Comparison of ENCODE assay signal across 8 cellular contexts in the genomic region with DNA sequence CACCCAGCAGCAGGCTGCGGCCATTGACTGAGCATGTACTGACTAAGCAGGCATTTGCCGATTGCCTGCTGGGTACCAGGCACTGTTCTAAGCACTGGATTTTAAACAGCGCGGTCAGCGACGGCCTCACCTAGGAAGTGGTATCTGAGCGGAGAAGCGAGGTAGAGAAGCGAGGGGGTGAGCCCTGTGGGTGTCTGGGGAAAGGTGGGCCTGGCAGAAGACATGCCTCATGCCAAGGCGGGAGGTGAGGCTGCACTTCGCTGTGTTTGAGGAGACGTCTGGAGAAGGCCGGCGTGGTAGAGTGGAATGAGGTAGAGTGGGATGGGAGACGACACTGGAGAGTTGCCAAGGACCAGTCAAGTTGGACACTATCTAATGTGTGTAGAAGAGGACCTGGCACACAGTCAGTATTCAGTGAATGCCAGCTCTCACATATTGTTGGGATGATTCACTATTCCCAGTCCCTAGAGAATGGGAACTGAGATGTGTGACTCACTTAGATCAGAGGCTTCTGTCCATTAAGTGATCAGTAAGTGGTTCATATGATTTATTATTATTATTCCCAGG. TPM values are rescaled to one million over a fixed set of nuclear protein-coding genes. Genes with fewer than 3 reads are reported as not detected.
A peak's percentile ranks its signal among the peaks of the same experiment; 100 is the strongest.
DNase-seq lines count a peak whose midpoint lies in the region; ATAC-seq lines count a peak whose summit lies in the region.

No MANE protein-coding gene starts in this region.

- H3K27me3 Mint-ChIP-seq in activated CD4-positive, alpha-beta T cell treated with anti-CD3 and anti-CD28 coated beads, Interleukin-2, amount 10 ng/mL, durations not matched to agents 7 days and 5 days = no peaks in the 10 kb centered on the region

- H3K4me3 Mint-ChIP-seq in activated CD4-positive, alpha-beta T cell treated with anti-CD3 and anti-CD28 coated beads, Interleukin-2, amount 10 ng/mL, durations not matched to agents 7 days and 5 days = peak overlapping the region; percentile 78
- peak overlapping the region; percentile 80 for H3K4me3 Mint-ChIP-seq in stimulated activated effector memory CD8-positive, alpha-beta T cell treated with anti-CD3 and anti-CD28 coated beads, Interleukin-12 subunit alpha, Interleukin-12 subunit beta, amount 100 ng/mL, for 72 hours

- POLR2A ChIA-PET in activated CD4-positive, alpha-beta T cell treated with anti-CD3 and anti-CD28 coated beads, Interleukin-2, amount 10 ng/mL, durations not matched to agents 7 days and 5 days (lab: Charles Lee) = no interaction called here

- no peaks in the 10 kb centered on the region for H3K9me3 Mint-ChIP-seq in activated CD4-positive, alpha-beta T cell treated with anti-CD3 and anti-CD28 coated beads, Interleukin-2, amount 10 ng/mL, durations not matched to agents 7 days and 5 days
- H3K9me3 Mint-ChIP-seq in stimulated activated effector memory CD8-positive, alpha-beta T cell treated with anti-CD3 and anti-CD28 coated beads, Interleukin-12 subunit alpha, Interleukin-12 subunit beta, amount 100 ng/mL, for 72 hours = no peaks in the 10 kb centered on the region

- ATAC-seq in stimulated activated effector memory CD8-positive, alpha-beta T cell treated with anti-CD3 and anti-CD28 coated beads, Interleukin-12 subunit alpha, Interleukin-12 subunit beta, amount 100 ng/mL, for 72 hours = no peak
- ATAC-seq in HG03135 (IDR thresholded peaks at IDR 0.05; ENCODE audit: unreplicated experiment) = no peak

- H3K27ac Mint-ChIP-seq in activated CD4-positive, alpha-beta T cell treated with anti-CD3 and anti-CD28 coated beads, Interleukin-2, amount 10 ng/mL, durations not matched to agents 7 days and 5 days = peak overlapping the region; percentile 7
- no peak overlapping the region for H3K27ac Mint-ChIP-seq in stimulated activated effector memory CD8-positive, alpha-beta T cell treated with anti-CD3 and anti-CD28 coated beads, Interleukin-12 subunit alpha, Interleukin-12 subunit beta, amount 100 ng/mL, for 72 hours

- no peak for DNase-seq in activated CD4-positive, alpha-beta T cell treated with anti-CD3 and anti-CD28 coated beads, Interleukin-2, amount 10 ng/mL, durations not matched to agents 7 days and 5 days
- no peak for DNase-seq in activated CD4-positive, alpha-beta T cell treated with anti-CD3 and anti-CD28 coated beads, Interleukin-2, amount 50 U/mL, for 4 hours
- peak; percentile 75 to 90 for DNase-seq in SW 1271 (lab: John Stamatoyannopoulos, UW)
- peak; percentile 71 for DNase-seq in foreskin melanocyte
- no peak for DNase-seq in stimulated activated effector memory CD8-positive, alpha-beta T cell treated with anti-CD3 and anti-CD28 coated beads, Interleukin-12 subunit alpha, Interleukin-12 subunit beta, amount 100 ng/mL, for 72 hours (ENCODE audit: low spot score in 2 of 2)
- DNase-seq in ureter (ENCODE audit: low spot score) = no peak
- DNase-seq in stimulated activated naive CD4-positive, alpha-beta T cell (lab: John Stamatoyannopoulos, UW) = no peak

- no peaks in the 10 kb centered on the region for H3K36me3 Mint-ChIP-seq in activated CD4-positive, alpha-beta T cell treated with anti-CD3 and anti-CD28 coated beads, Interleukin-2, amount 10 ng/mL, durations not matched to agents 7 days and 5 days (ENCODE audit: low read depth)
- no peaks in the 10 kb centered on the region for H3K36me3 Mint-ChIP-seq in stimulated activated effector memory CD8-positive, alpha-beta T cell treated with anti-CD3 and anti-CD28 coated beads, Interleukin-12 subunit alpha, Interleukin-12 subunit beta, amount 100 ng/mL, for 72 hours

- peaks cover 10% of the 10 kb centered on the region for H3K4me1 Mint-ChIP-seq in activated CD4-positive, alpha-beta T cell treated with anti-CD3 and anti-CD28 coated beads, Interleukin-2, amount 10 ng/mL, durations not matched to agents 7 days and 5 days
- peaks cover 19% of the 10 kb centered on the region for H3K4me1 Mint-ChIP-seq in stimulated activated effector memory CD8-positive, alpha-beta T cell treated with anti-CD3 and anti-CD28 coated beads, Interleukin-12 subunit alpha, Interleukin-12 subunit beta, amount 100 ng/mL, for 72 hours

- CTCF ChIA-PET in activated CD4-positive, alpha-beta T cell treated with anti-CD3 and anti-CD28 coated beads, Interleukin-2, amount 10 ng/mL, durations not matched to agents 7 days and 5 days (lab: Charles Lee) = no interaction called here

RNA-seq across cellular contexts. Expression of a gene that starts 14.4 kb away (rescaled TPM):
- total RNA-seq in activated CD4-positive, alpha-beta T cell treated with anti-CD3 and anti-CD28 coated beads, Interleukin-2, amount 10 ng/mL, durations not matched to agents 7 days and 5 days = 10 to 100 TPM in 1 of 2 experiments, 1 to 10 TPM in 1; 6.6 to 11.1 TPM
- 7.5 TPM for total RNA-seq in ureter

RNA-seq across cellular contexts. Expression of a gene that starts 22.6 kb away (rescaled TPM):
- 10 to 100 TPM; 62.8 to 70.7 TPM for total RNA-seq in activated CD4-positive, alpha-beta T cell treated with anti-CD3 and anti-CD28 coated beads, Interleukin-2, amount 10 ng/mL, durations not matched to agents 7 days and 5 days
- 58.7 TPM for total RNA-seq in ureter

Comparison
In these comparisons a context has a peak if more than half of its experiments do, and no peak if none do; other contexts are left out.
1. DNase-seq: peak in SW 1271 (2 of 2) and foreskin melanocyte (single experiment); none in activated CD4-positive, alpha-beta T cell treated with anti-CD3 and anti-CD28 coated beads, Interleukin-2, amount 10 ng/mL, durations not matched to agents 7 days and 5 days (single experiment), activated CD4-positive, alpha-beta T cell treated with anti-CD3 and anti-CD28 coated beads, Interleukin-2, amount 50 U/mL, for 4 hours (0 of 2), stimulated activated effector memory CD8-positive, alpha-beta T cell treated with anti-CD3 and anti-CD28 coated beads, Interleukin-12 subunit alpha, Interleukin-12 subunit beta, amount 100 ng/mL, for 72 hours (0 of 2), ureter (single experiment) and stimulated activated naive CD4-positive, alpha-beta T cell (0 of 6).